ENCODE assay signal across 8 cellular contexts in the genomic region with DNA sequence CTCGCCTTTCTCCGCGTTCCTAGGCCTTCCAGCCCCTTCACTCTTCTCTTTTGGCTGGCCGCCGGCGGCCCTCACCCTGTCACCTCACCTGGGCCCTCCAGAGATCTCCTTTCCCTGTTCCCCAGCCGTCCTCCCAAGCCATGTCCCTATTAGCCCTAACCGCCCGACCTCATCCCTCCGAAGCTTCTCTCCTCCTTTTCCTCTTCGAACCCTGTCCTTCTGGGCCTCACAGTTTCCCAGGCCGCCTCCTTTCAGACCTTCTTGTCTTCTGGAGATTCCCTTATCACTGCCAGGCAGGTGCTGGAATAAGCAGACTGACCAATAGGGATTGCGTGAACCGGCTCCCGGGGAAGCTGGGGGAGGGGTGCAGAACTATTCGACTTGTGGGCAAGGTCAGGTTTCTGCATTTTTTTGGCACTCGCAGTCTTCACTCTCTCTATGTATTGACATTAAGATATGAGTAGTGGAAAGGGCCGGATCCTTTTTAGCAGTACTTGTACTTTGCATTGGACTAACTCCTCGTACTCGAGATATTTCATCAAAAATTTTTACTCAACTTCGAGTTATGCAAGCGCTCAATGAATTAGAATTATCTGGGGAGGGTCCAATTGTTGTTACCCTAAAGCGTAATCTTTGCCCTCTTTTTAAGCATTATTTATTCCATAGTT. TPM values are rescaled to one million over a fixed set of nuclear protein-coding genes. Genes with fewer than 3 reads are reported as not detected.
DNase-seq lines count a peak whose midpoint lies in the region; ATAC-seq, FAIRE-seq and TF ChIP-seq lines count a peak whose summit lies in the region.

No MANE protein-coding gene starts in this region.

- no peaks in the 10 kb centered on the region for H3K36me3 Mint-ChIP-seq in activated T-helper 1 cell treated with anti-CD3 and anti-CD28 coated beads, Interleukin-12 subunit alpha, Interleukin-12 subunit beta, Interleukin-2, Interleukin-4 antibody, amounts not matched to agents 30 ng/mL and 10 ng/mL and 1 ng/mL, durations not matched to agents 14 hours and 24 hours and 36 hours (ENCODE audit: low read depth)
- H3K36me3 Mint-ChIP-seq in nephron progenitor cell (ENCODE audit: low read depth): peaks cover 6% of the 10 kb centered on the region

- no peaks in the 10 kb centered on the region for H3K36me3 ChIP-seq in BE2C

- peak; percentile 22 for DNase-seq in BE2C
- DNase-seq in NCI-H510A (lab: John Stamatoyannopoulos, UW): peak; percentile 40
- DNase-seq in activated T-helper 1 cell treated with anti-CD3 and anti-CD28 coated beads, Interleukin-12 subunit alpha, Interleukin-12 subunit beta, Interleukin-2, Interleukin-4 antibody, amounts not matched to agents 30 ng/mL and 10 ng/mL and 1 ng/mL, durations not matched to agents 14 hours and 24 hours and 36 hours (ENCODE audit: low spot score): peak; percentile 14
- DNase-seq in foreskin fibroblast: peak; percentile 71 to 87
- peak; percentile 68 for DNase-seq in nephron progenitor cell
- DNase-seq in GM19239 (ENCODE audit: insufficient read length, low spot score): no peak

- H3K27me3 Mint-ChIP-seq in activated T-helper 1 cell treated with anti-CD3 and anti-CD28 coated beads, Interleukin-12 subunit alpha, Interleukin-12 subunit beta, Interleukin-2, Interleukin-4 antibody, amounts not matched to agents 30 ng/mL and 10 ng/mL and 1 ng/mL, durations not matched to agents 14 hours and 24 hours and 36 hours (ENCODE audit: insufficient read depth): no peaks in the 10 kb centered on the region
- peaks cover 7% of the 10 kb centered on the region for H3K27me3 Mint-ChIP-seq in nephron progenitor cell (ENCODE audit: low read depth, poor library complexity)

- intact Hi-C loops in activated T-helper 1 cell treated with anti-CD3 and anti-CD28 coated beads, Interleukin-12 subunit alpha, Interleukin-12 subunit beta, Interleukin-2, Interleukin-4 antibody, amounts not matched to agents 30 ng/mL and 10 ng/mL and 1 ng/mL, durations not matched to agents 14 hours and 24 hours and 36 hours (cut with micrococcal nuclease): loop anchor here (1.0 to 5.0 kb wide), 3 partner anchors 16 to 209 kb away; a partner anchor contains a TSS

- no peaks in the 10 kb centered on the region for H3K9me3 Mint-ChIP-seq in activated T-helper 1 cell treated with anti-CD3 and anti-CD28 coated beads, Interleukin-12 subunit alpha, Interleukin-12 subunit beta, Interleukin-2, Interleukin-4 antibody, amounts not matched to agents 30 ng/mL and 10 ng/mL and 1 ng/mL, durations not matched to agents 14 hours and 24 hours and 36 hours
- H3K9me3 Mint-ChIP-seq in nephron progenitor cell: no peaks in the 10 kb centered on the region

- peak overlapping the region; percentile 96 for H3K4me3 Mint-ChIP-seq in activated T-helper 1 cell treated with anti-CD3 and anti-CD28 coated beads, Interleukin-12 subunit alpha, Interleukin-12 subunit beta, Interleukin-2, Interleukin-4 antibody, amounts not matched to agents 30 ng/mL and 10 ng/mL and 1 ng/mL, durations not matched to agents 14 hours and 24 hours and 36 hours
- H3K4me3 Mint-ChIP-seq in nephron progenitor cell: peak overlapping the region; percentile 99

- H3K9me3 ChIP-seq in BE2C: no peaks in the 10 kb centered on the region

- no peak for FAIRE-seq in GM19239 (lab: Jason Lieb, UNC)

- H3K27me3 ChIP-seq in BE2C: no peaks in the 10 kb centered on the region

- TF ChIP-seq CTCF in BE2C (IDR thresholded peaks at IDR 0.05; ENCODE audit: low read depth, low read length) (no peak), foreskin fibroblast (IDR thresholded peaks at IDR 0.05; ENCODE audit: low read depth, low read length) (no peak), nephron progenitor cell (IDR thresholded peaks at IDR 0.05) (no peak)

- ATAC-seq in GM21447 (IDR thresholded peaks at IDR 0.05; ENCODE audit: unreplicated experiment) (peak; percentile 10), GM18502 (IDR thresholded peaks at IDR 0.05; ENCODE audit: poor library complexity, unreplicated experiment) (no peak)

- peaks cover 25% of the 10 kb centered on the region for H3K4me1 Mint-ChIP-seq in activated T-helper 1 cell treated with anti-CD3 and anti-CD28 coated beads, Interleukin-12 subunit alpha, Interleukin-12 subunit beta, Interleukin-2, Interleukin-4 antibody, amounts not matched to agents 30 ng/mL and 10 ng/mL and 1 ng/mL, durations not matched to agents 14 hours and 24 hours and 36 hours (ENCODE audit: low read depth)
- peaks cover 29% of the 10 kb centered on the region for H3K4me1 Mint-ChIP-seq in nephron progenitor cell

- H3K27ac Mint-ChIP-seq in activated T-helper 1 cell treated with anti-CD3 and anti-CD28 coated beads, Interleukin-12 subunit alpha, Interleukin-12 subunit beta, Interleukin-2, Interleukin-4 antibody, amounts not matched to agents 30 ng/mL and 10 ng/mL and 1 ng/mL, durations not matched to agents 14 hours and 24 hours and 36 hours: peak overlapping the region; percentile 92
- peak overlapping the region; percentile 96 for H3K27ac Mint-ChIP-seq in nephron progenitor cell

- no peaks in the 10 kb centered on the region for H3K4me1 ChIP-seq in BE2C

- H3K4me3 ChIP-seq in BE2C (ENCODE audit: low read depth, low read length) (peak overlapping the region; percentile 74), foreskin fibroblast (ENCODE audit: low read depth in 1 of 2, low read length in 2 of 2) (peak overlapping the region; percentile 86 to 99)

RNA-seq across cellular contexts. Expression of a gene that starts 0.7 kb away (rescaled TPM):
- polyA plus RNA-seq in BE2C (2012; ENCODE audit: insufficient read depth, insufficient read length, low read depth): 21.2 TPM
- 25.9 and 27.2 TPM in 2 replicates for total RNA-seq in activated T-helper 1 cell treated with anti-CD3 and anti-CD28 coated beads, Interleukin-12 subunit alpha, Interleukin-12 subunit beta, Interleukin-2, Interleukin-4 antibody, amounts not matched to agents 30 ng/mL and 10 ng/mL and 1 ng/mL, durations not matched to agents 14 hours and 24 hours and 36 hours
